ENCODE assay signal across 18 cellular contexts in genomic region chr10:348456-348855, GRCh38.
"Had no signal": no experiment of that assay in that cellular context is flagged by ENCODE, and none has a peak within 500 bp of the region (broad histone marks: within the 10 kb centered on the region; RNA-seq: fewer than 3 reads in every experiment).

No MANE protein-coding gene starts in this region.

- H3K4me2 ChIP-seq: hepatocyte had no signal

- H3K9me3 ChIP-seq: ovary, right atrium auricular region, tibial artery, upper lobe of left lung, vagina had no signal

- H3K4me3 ChIP-seq: hepatocyte, lung, ovary, right atrium auricular region, tibial artery, upper lobe of left lung, vagina had no signal

- H3K4me1 ChIP-seq: foreskin keratinocyte, right atrium auricular region, tibial artery, upper lobe of left lung, vagina had no signal

- H2AFZ ChIP-seq: hepatocyte had no signal

- DNase-seq: foreskin keratinocyte; kidney; left colon; left ventricle myocardium superior; mesenchymal stem cell; naive B cell; ovary; small intestine; stimulated activated CD4-positive, alpha-beta T cell treated with anti-CD3 and anti-CD28 coated beads, Interleukin-2, amount 100 ng/mL, for 48 hours; stimulated activated naive CD8-positive, alpha-beta T cell treated with anti-CD3 and anti-CD28 coated beads, Interleukin-15, Interleukin-2, amounts not matched to agents 100 U/mL and 50 U/mL, for 24 hours; upper lobe of left lung had no signal

- H3K9me3 Mint-ChIP-seq: nephron had no signal

- H3K27me3 Mint-ChIP-seq: dendritic cell treated with granulocyte-macrophage colony-stimulating factor and Interleukin-4, amounts not matched to agents 40 ng/mL and 50 ng/mL, for 4 days; naive B cell had no signal

- H3K27ac ChIP-seq: foreskin keratinocyte, hepatocyte, ovary, right atrium auricular region, tibial artery, upper lobe of left lung, vagina had no signal

- H3K36me3 ChIP-seq: ovary had no signal

- H3K27ac Mint-ChIP-seq: dendritic cell treated with granulocyte-macrophage colony-stimulating factor and Interleukin-4, amounts not matched to agents 40 ng/mL and 50 ng/mL, for 4 days; nephron had no signal

- H3K27me3 ChIP-seq: foreskin keratinocyte, hepatocyte, ovary, right atrium auricular region, tibial artery, upper lobe of left lung, vagina had no signal

- H3K4me3 Mint-ChIP-seq: dendritic cell treated with granulocyte-macrophage colony-stimulating factor and Interleukin-4, amounts not matched to agents 40 ng/mL and 50 ng/mL, for 4 days; naive B cell; nephron had no signal

- ATAC-seq: foreskin keratinocyte; left colon; left ventricle myocardium superior; stimulated activated naive CD8-positive, alpha-beta T cell treated with anti-CD3 and anti-CD28 coated beads, Interleukin-15, Interleukin-2, amounts not matched to agents 100 U/mL and 50 U/mL, for 24 hours had no signal
